ENCODE assay signal across 25 cellular contexts in the genomic region with DNA sequence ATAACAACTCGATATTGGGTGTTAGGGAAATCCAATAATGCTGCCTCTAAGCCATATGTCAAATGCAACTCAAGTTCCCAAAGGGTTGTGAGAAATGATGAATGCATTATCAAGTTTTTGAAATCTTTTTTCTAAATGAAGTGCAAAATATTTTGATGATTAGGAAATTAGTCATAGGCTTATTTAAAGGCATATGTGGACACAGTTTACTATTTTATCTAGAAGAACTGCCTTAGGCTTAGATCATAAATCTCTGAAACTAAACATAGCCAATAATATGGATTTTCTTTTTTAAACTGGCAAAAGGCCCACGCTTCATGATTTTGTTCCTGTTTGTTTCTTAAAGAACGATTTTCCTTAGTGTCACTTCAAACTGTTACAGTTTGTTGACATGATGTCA.
A peak's percentile ranks its signal among the peaks of the same experiment; 100 is the strongest.
DNase-seq lines count a peak whose midpoint lies in the region; ATAC-seq, FAIRE-seq and TF ChIP-seq lines count a peak whose summit lies in the region.
"Had no signal": no experiment of that assay in that cellular context is flagged by ENCODE, and none has a peak within 500 bp of the region (broad histone marks: within the 10 kb centered on the region; RNA-seq: fewer than 3 reads in every experiment).

No MANE protein-coding gene starts in this region.

- TF ChIP-seq CTCF in foreskin keratinocyte (conservative IDR thresholded peaks at IDR 0.05) (no peak), dorsolateral prefrontal cortex (IDR thresholded peaks at IDR 0.05 in 54 of 56, conservative IDR thresholded peaks at IDR 0.05 in 2 of 56; ENCODE audit: low read depth in 1 of 56, partially characterized antibody in 56 of 56) (no peak)

- no peak overlapping the region for H3K27ac ChIP-seq in BLaER1
- H3K27ac ChIP-seq in foreskin keratinocyte, result no peak overlapping the region
- no peak overlapping the region for H3K27ac ChIP-seq in dorsolateral prefrontal cortex
- H3K27ac ChIP-seq: 22Rv1 had no signal

- DNase-seq in HCEC 1CT (peak; percentile 41), adipocyte (ENCODE audit: low read depth) (no peak), foreskin keratinocyte (peak in 1 of 2 donors; percentile 42), dorsolateral prefrontal cortex (no peak), HTR-8/SVneo (ENCODE audit: insufficient read length, low spot score) (no peak)
- DNase-seq in central memory CD4-positive, alpha-beta T cell, result no peak
- DNase-seq in activated effector memory CD4-positive, alpha-beta T cell treated with anti-CD3 and anti-CD28 coated beads, Interleukin-2, amount 50 U/mL, for 16 hours, result no peak
- DNase-seq: ACHN; C1 segment of cervical spinal cord; Calu3; CD8-positive, alpha-beta T cell; DMS53; MG63; NCI-H1048; NCI-H1417 treated with DMSO at 0.1 percent for 48 hours; NCI-H187; NCI-H446 treated with DMSO at 0.1 percent for 48 hours; NCI-H526 treated with DMSO at 0.1 percent for 48 hours; SIG-M5; SK-N-SH had no signal

- peak; percentile 66 for ATAC-seq in foreskin keratinocyte
- ATAC-seq: CD8-positive, alpha-beta T cell; GM12878; GM23338; HCT116 had no signal

- H3K9ac ChIP-seq in BLaER1, result no peak overlapping the region
- H3K9ac ChIP-seq in adipocyte (ENCODE audit: low read length), result no peak overlapping the region
- H3K9ac ChIP-seq: SK-N-SH had no signal

- FAIRE-seq in HTR-8/SVneo (lab: Jason Lieb, UNC), result no peak
- FAIRE-seq: GM12878 had no signal

- H3K4me1 ChIP-seq in BLaER1 (peaks cover 9% of the 10 kb centered on the region), adipocyte (ENCODE audit: control insufficient read depth, insufficient read depth, low read length) (peaks cover 15% of the 10 kb centered on the region), foreskin keratinocyte (peaks cover 13% of the 10 kb centered on the region)

- no peak overlapping the region for H3K4me3 ChIP-seq in BLaER1
- peak overlapping the region; percentile 9 for H3K4me3 ChIP-seq in adipocyte (ENCODE audit: low read length)
- no peak overlapping the region for H3K4me3 ChIP-seq in dorsolateral prefrontal cortex
- H3K4me3 ChIP-seq: GM12878, GM23338, MG63 had no signal

- no peaks in the 10 kb centered on the region for H3K9me3 ChIP-seq in BLaER1
- peaks cover 7% of the 10 kb centered on the region for H3K9me3 ChIP-seq in adipocyte (ENCODE audit: control insufficient read depth, low read length)
- H3K9me3 ChIP-seq: MG63, SK-N-SH had no signal

- H3K36me3 ChIP-seq in BLaER1 (no peaks in the 10 kb centered on the region), adipocyte (ENCODE audit: control insufficient read depth, insufficient read depth, low read length, severe bottlenecking) (no peaks in the 10 kb centered on the region)
- H3K36me3 ChIP-seq: MG63 had no signal

- H3K27me3 ChIP-seq in BLaER1 (no peaks in the 10 kb centered on the region), adipocyte (replicated peaks; ENCODE audit: control insufficient read depth, insufficient read depth, low read length) (no peaks in the 10 kb centered on the region), foreskin keratinocyte (no peaks in the 10 kb centered on the region), dorsolateral prefrontal cortex (no peaks in the 10 kb centered on the region)
- H3K27me3 ChIP-seq: MG63 had no signal

- H3K4me2 ChIP-seq in BLaER1, result peak overlapping the region; percentile 44; the same call in 1 of the 2 replicates
- H3K4me2 ChIP-seq: GM23338, SK-N-SH had no signal

- intact Hi-C loops in dorsolateral prefrontal cortex (cut with DNase I), result no loop called here

- no peaks in the 10 kb centered on the region for H4K20me1 ChIP-seq in BLaER1
